18 cellular contexts compared by ENCODE assay signal in the genomic region with DNA sequence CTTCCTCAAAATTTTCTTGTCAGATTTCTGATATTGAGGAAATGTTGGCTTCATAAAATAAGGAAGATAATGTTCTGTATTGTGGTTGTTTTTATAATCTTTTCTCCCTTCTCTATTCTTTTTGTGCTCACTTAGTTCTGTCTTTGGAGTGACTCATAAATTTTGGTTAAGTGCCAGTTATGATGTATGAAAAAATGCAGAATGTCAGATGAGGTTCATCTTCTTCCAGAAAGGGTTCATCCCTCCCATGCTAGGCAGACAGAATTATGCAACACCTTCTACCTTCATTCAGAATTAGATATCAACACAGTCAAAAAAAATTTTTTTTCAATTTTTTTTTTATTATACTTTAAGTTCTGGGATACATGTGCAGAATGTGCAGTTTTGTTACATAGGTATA. TPM values are rescaled to one million over a fixed set of nuclear protein-coding genes. Genes with fewer than 3 reads are reported as not detected.
"Had no signal": no experiment of that assay in that cellular context is flagged by ENCODE, and none has a peak within 500 bp of the region (broad histone marks: within the 10 kb centered on the region; RNA-seq: fewer than 3 reads in every experiment).

No MANE protein-coding gene starts in this region.

- H3K36me3 Mint-ChIP-seq: activated CD4-positive, alpha-beta memory T cell treated with anti-CD3 and anti-CD28 coated beads for 36 hours; activated naive CD8-positive, alpha-beta T cell had no signal

- H3K9me3 ChIP-seq: ovary, stomach, thoracic aorta had no signal

- H3K4me3 Mint-ChIP-seq: activated CD4-positive, alpha-beta memory T cell treated with anti-CD3 and anti-CD28 coated beads for 36 hours; activated naive CD8-positive, alpha-beta T cell had no signal

- H3K27ac ChIP-seq: ovary, stomach, thoracic aorta, VCaP had no signal

- DNase-seq: activated CD4-positive, alpha-beta memory T cell treated with anti-CD3 and anti-CD28 coated beads for 36 hours; activated gamma-delta T cell; activated T-cell treated with anti-CD3 and anti-CD28 coated beads, Interleukin-2, amount 50 U/mL, for 48 hours; anterior cingulate cortex; effector CD8-positive, alpha-beta T cell; hippocampal formation; kidney glomerular epithelial cell; ovary; stomach had no signal

- H3K9me3 Mint-ChIP-seq: activated CD4-positive, alpha-beta memory T cell treated with anti-CD3 and anti-CD28 coated beads for 36 hours had no signal

- H3K4me1 ChIP-seq: stomach had no signal

- H3K27me3 Mint-ChIP-seq: activated CD4-positive, alpha-beta memory T cell treated with anti-CD3 and anti-CD28 coated beads for 36 hours had no signal

- H3K27ac Mint-ChIP-seq: activated CD4-positive, alpha-beta memory T cell treated with anti-CD3 and anti-CD28 coated beads for 36 hours; activated naive CD8-positive, alpha-beta T cell had no signal

- H3K27me3 ChIP-seq: ovary, stomach had no signal

- H3K4me3 ChIP-seq: ovary, stomach, thoracic aorta had no signal

RNA-seq across cellular contexts. Expression of a gene that starts 36.6 kb away (rescaled TPM):
- total RNA-seq: fibroblast of lung; glomerular endothelial cell; skeletal muscle tissue; T-helper 2 cell treated with Interferon-gamma antibody and Interleukin-4, amounts not matched to agents 100 ng/mL and 5 ng/mL, for 36 hours; thoracic aorta; ureter had no signal
- polyA plus RNA-seq: fibroblast of lung, ovary had no signal

RNA-seq across cellular contexts. Expression of a gene that starts 42.3 kb away (rescaled TPM):
- total RNA-seq: fibroblast of lung, glomerular endothelial cell, skeletal muscle tissue, thoracic aorta had no signal
- polyA plus RNA-seq: neural cell, ovary had no signal
